ENCODE assay signal across 23 cellular contexts in genomic region chr7:13508586-13508985, GRCh38.
A peak's percentile ranks its signal among the peaks of the same experiment; 100 is the strongest.
DNase-seq lines count a peak whose midpoint lies in the region; ATAC-seq, FAIRE-seq and TF ChIP-seq lines count a peak whose summit lies in the region.
"Had no signal": no experiment of that assay in that cellular context is flagged by ENCODE, and none has a peak within 500 bp of the region (broad histone marks: within the 10 kb centered on the region; RNA-seq: fewer than 3 reads in every experiment).

No MANE protein-coding gene starts in this region.

- no peaks in the 10 kb centered on the region for H3K4me1 Mint-ChIP-seq in WTC11
- H3K4me1 Mint-ChIP-seq in activated naive CD8-positive, alpha-beta T cell treated with anti-CD3 and anti-CD28 coated beads for 36 hours, result no peaks in the 10 kb centered on the region
- H3K4me1 Mint-ChIP-seq: activated CD4-positive, alpha-beta memory T cell treated with anti-CD3 and anti-CD28 coated beads, Interleukin-2, amount 10 ng/mL, durations not matched to agents 7 days and 5 days had no signal

- POLR2A ChIA-PET in WTC11 (lab: Charles Lee), result no interaction called here

- no peak overlapping the region for H3K4me3 Mint-ChIP-seq in WTC11
- no peak overlapping the region for H3K4me3 Mint-ChIP-seq in activated naive CD8-positive, alpha-beta T cell treated with anti-CD3 and anti-CD28 coated beads for 36 hours
- H3K4me3 Mint-ChIP-seq: activated CD4-positive, alpha-beta memory T cell treated with anti-CD3 and anti-CD28 coated beads, Interleukin-2, amount 10 ng/mL, durations not matched to agents 7 days and 5 days; CD4-positive, alpha-beta T cell; stimulated activated naive CD8-positive, alpha-beta T cell treated with anti-CD3 and anti-CD28 coated beads, Interleukin-15, Interleukin-2, amounts not matched to agents 100 ng/mL and 50 ng/mL, for 24 hours had no signal

- FAIRE-seq in H54 (lab: Jason Lieb, UNC), result peak; percentile 98
- FAIRE-seq: GM12878, keratinocyte had no signal

- H3K36me3 Mint-ChIP-seq in WTC11, result peaks cover 20% of the 10 kb centered on the region
- no peaks in the 10 kb centered on the region for H3K36me3 Mint-ChIP-seq in activated naive CD8-positive, alpha-beta T cell treated with anti-CD3 and anti-CD28 coated beads for 36 hours

- DNase-seq in H54 (ENCODE audit: insufficient read length, low spot score) (no peak), NCI-H69 (lab: John Stamatoyannopoulos, UW) (peak; percentile 55), choroid plexus epithelial cell (ENCODE audit: low read depth) (peak; percentile 53), myocyte (ENCODE audit: low read depth) (peak; percentile 19), WTC11 (ENCODE audit: low spot score) (no peak), GF-D8 (lab: John Stamatoyannopoulos, UW) (no peak)
- DNase-seq in activated naive CD8-positive, alpha-beta T cell treated with anti-CD3 and anti-CD28 coated beads for 36 hours, result no peak
- DNase-seq: activated CD4-positive, alpha-beta memory T cell treated with anti-CD3 and anti-CD28 coated beads, Interleukin-2, amount 10 ng/mL, durations not matched to agents 7 days and 5 days; activated CD4-positive, CD25-positive, alpha-beta regulatory T cell; activated gamma-delta T cell; CD4-positive, alpha-beta T cell; gastrocnemius medialis; KBM-7; NCI-H187 treated with DMSO at 0.1 percent for 48 hours; NCI-H510A; spleen; stimulated activated CD4-positive, alpha-beta T cell treated with anti-CD3 and anti-CD28 coated beads, Interleukin-4, amount 100 ng/mL, for 1 hour; T1000; tibial artery had no signal

- H3K27ac Mint-ChIP-seq in WTC11, result no peak overlapping the region
- no peak overlapping the region for H3K27ac Mint-ChIP-seq in activated naive CD8-positive, alpha-beta T cell treated with anti-CD3 and anti-CD28 coated beads for 36 hours
- H3K27ac Mint-ChIP-seq: activated CD4-positive, alpha-beta memory T cell treated with anti-CD3 and anti-CD28 coated beads, Interleukin-2, amount 10 ng/mL, durations not matched to agents 7 days and 5 days; CD4-positive, alpha-beta T cell; stimulated activated naive CD8-positive, alpha-beta T cell treated with anti-CD3 and anti-CD28 coated beads, Interleukin-15, Interleukin-2, amounts not matched to agents 100 ng/mL and 50 ng/mL, for 24 hours had no signal

- CTCF ChIA-PET in WTC11 (lab: Charles Lee), result no interaction called here

- no peaks in the 10 kb centered on the region for H3K27me3 Mint-ChIP-seq in WTC11 (ENCODE audit: low read depth)
- no peaks in the 10 kb centered on the region for H3K27me3 Mint-ChIP-seq in activated naive CD8-positive, alpha-beta T cell treated with anti-CD3 and anti-CD28 coated beads for 36 hours
- H3K27me3 Mint-ChIP-seq: activated CD4-positive, alpha-beta memory T cell treated with anti-CD3 and anti-CD28 coated beads, Interleukin-2, amount 10 ng/mL, durations not matched to agents 7 days and 5 days; CD4-positive, alpha-beta T cell; stimulated activated naive CD8-positive, alpha-beta T cell treated with anti-CD3 and anti-CD28 coated beads, Interleukin-15, Interleukin-2, amounts not matched to agents 100 ng/mL and 50 ng/mL, for 24 hours had no signal

- TF ChIP-seq POLR2A in H54 (IDR thresholded peaks at IDR 0.05; ENCODE audit: low read depth, low read length), result no peak

- no peak overlapping the region for H3K4me3 ChIP-seq in choroid plexus epithelial cell (ENCODE audit: low read depth, low read length)
- H3K4me3 ChIP-seq: gastrocnemius medialis, GM12878, lung, spleen, tibial artery had no signal

- TF ChIP-seq CTCF in choroid plexus epithelial cell (conservative IDR thresholded peaks at IDR 0.05; ENCODE audit: low read depth, low read length) (no peak), WTC11 (IDR thresholded peaks at IDR 0.05) (no peak)

- ATAC-seq in WTC11, result no peak
- ATAC-seq: gastrocnemius medialis, GM12878 had no signal

- peaks cover 24% of the 10 kb centered on the region for H3K9me3 Mint-ChIP-seq in WTC11
- peaks cover 5% of the 10 kb centered on the region for H3K9me3 Mint-ChIP-seq in activated naive CD8-positive, alpha-beta T cell treated with anti-CD3 and anti-CD28 coated beads for 36 hours

TF ChIP-seq in WTC11, 78 proteins besides CTCF, POLR2A, EP300 and RAD21:
- TF ChIP-seq SP1 (CRISPR knock-in tag; conservative IDR thresholded peaks at IDR 0.05) (no peak), ELF4 (CRISPR knock-in tag; IDR thresholded peaks at IDR 0.05; ENCODE audit: low read depth) (no peak), ATF1 (CRISPR knock-in tag; IDR thresholded peaks at IDR 0.05) (no peak), ATF2 (CRISPR knock-in tag; IDR thresholded peaks at IDR 0.05; ENCODE audit: borderline replicate concordance, low read depth) (no peak), ZNF317 (CRISPR knock-in tag; IDR thresholded peaks at IDR 0.05; ENCODE audit: borderline replicate concordance, low read depth) (no peak), NFYB (CRISPR knock-in tag; conservative IDR thresholded peaks at IDR 0.05; ENCODE audit: low read depth) (no peak), ZNF263 (CRISPR knock-in tag; IDR thresholded peaks at IDR 0.05; ENCODE audit: low read depth) (no peak)
- TF ChIP-seq, protein P1, sequence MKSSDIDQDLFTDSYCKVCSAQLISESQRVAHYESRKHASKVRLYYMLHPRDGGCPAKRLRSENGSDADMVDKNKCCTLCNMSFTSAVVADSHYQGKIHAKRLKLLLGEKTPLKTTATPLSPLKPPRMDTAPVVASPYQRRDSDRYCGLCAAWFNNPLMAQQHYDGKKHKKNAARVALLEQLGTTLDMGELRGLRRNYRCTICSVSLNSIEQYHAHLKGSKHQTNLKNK (CRISPR knock-in tag; IDR thresholded peaks at IDR 0.05), result no peak
- TF ChIP-seq, protein P2, sequence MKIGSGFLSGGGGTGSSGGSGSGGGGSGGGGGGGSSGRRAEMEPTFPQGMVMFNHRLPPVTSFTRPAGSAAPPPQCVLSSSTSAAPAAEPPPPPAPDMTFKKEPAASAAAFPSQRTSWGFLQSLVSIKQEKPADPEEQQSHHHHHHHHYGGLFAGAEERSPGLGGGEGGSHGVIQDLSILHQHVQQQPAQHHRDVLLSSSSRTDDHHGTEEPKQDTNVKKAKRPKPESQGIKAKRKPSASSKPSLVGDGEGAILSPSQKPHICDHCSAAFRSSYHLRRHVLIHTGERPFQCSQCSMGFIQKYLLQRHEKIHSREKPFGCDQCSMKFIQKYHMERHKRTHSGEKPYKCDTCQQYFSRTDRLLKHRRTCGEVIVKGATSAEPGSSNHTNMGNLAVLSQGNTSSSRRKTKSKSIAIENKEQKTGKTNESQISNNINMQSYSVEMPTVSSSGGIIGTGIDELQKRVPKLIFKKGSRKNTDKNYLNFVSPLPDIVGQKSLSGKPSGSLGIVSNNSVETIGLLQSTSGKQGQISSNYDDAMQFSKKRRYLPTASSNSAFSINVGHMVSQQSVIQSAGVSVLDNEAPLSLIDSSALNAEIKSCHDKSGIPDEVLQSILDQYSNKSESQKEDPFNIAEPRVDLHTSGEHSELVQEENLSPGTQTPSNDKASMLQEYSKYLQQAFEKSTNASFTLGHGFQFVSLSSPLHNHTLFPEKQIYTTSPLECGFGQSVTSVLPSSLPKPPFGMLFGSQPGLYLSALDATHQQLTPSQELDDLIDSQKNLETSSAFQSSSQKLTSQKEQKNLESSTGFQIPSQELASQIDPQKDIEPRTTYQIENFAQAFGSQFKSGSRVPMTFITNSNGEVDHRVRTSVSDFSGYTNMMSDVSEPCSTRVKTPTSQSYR (CRISPR knock-in tag; IDR thresholded peaks at IDR 0.05), result no peak
- TF ChIP-seq, protein P3, sequence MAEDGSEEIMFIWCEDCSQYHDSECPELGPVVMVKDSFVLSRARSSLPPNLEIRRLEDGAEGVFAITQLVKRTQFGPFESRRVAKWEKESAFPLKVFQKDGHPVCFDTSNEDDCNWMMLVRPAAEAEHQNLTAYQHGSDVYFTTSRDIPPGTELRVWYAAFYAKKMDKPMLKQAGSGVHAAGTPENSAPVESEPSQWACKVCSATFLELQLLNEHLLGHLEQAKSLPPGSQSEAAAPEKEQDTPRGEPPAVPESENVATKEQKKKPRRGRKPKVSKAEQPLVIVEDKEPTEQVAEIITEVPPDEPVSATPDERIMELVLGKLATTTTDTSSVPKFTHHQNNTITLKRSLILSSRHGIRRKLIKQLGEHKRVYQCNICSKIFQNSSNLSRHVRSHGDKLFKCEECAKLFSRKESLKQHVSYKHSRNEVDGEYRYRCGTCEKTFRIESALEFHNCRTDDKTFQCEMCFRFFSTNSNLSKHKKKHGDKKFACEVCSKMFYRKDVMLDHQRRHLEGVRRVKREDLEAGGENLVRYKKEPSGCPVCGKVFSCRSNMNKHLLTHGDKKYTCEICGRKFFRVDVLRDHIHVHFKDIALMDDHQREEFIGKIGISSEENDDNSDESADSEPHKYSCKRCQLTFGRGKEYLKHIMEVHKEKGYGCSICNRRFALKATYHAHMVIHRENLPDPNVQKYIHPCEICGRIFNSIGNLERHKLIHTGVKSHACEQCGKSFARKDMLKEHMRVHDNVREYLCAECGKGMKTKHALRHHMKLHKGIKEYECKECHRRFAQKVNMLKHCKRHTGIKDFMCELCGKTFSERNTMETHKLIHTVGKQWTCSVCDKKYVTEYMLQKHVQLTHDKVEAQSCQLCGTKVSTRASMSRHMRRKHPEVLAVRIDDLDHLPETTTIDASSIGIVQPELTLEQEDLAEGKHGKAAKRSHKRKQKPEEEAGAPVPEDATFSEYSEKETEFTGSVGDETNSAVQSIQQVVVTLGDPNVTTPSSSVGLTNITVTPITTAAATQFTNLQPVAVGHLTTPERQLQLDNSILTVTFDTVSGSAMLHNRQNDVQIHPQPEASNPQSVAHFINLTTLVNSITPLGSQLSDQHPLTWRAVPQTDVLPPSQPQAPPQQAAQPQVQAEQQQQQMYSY (CRISPR knock-in tag; IDR thresholded peaks at IDR 0.05), result no peak

Comparison
In these comparisons a context has a peak if more than half of its experiments do, and no peak if none do; other contexts are left out.
1. DNase-seq: peak in NCI-H69 (single experiment), choroid plexus epithelial cell (single experiment) and myocyte (single experiment); none in H54 (single experiment), WTC11 (single experiment), activated naive CD8-positive, alpha-beta T cell treated with anti-CD3 and anti-CD28 coated beads for 36 hours (single experiment) and GF-D8 (single experiment).